In the genomic region with DNA sequence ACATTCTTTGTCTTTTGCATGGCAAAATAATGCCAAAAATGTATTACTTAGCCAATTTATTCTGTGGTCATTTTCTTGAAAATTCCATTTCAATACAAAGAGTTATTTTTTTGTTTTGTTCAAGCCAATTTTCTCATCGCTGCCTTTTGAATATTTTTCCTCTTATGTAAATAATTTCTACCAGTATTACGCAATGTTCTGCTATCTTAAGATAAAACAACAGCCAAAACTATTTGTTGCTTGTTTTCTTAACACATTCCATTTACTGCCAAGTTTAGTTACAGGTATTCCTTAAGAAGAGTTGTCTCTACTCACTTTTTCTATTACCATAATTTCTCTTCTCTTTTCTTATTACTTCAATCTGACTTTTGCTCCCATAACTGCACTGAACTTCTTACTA, we compare ENCODE assay signal across 33 cellular contexts.
DNase-seq lines count a peak whose midpoint lies in the region; ATAC-seq and TF ChIP-seq lines count a peak whose summit lies in the region.
"Had no signal": no experiment of that assay in that cellular context is flagged by ENCODE, and none has a peak within 500 bp of the region (broad histone marks: within the 10 kb centered on the region; RNA-seq: fewer than 3 reads in every experiment).

No MANE protein-coding gene starts in this region.

- no peaks in the 10 kb centered on the region for H3K27me3 ChIP-seq in ACC112 (ENCODE audit: insufficient read depth, low read length)
- H3K27me3 ChIP-seq: gastrocnemius medialis, upper lobe of right lung had no signal

- no peaks in the 10 kb centered on the region for H3K36me3 ChIP-seq in ACC112 (ENCODE audit: insufficient read depth, low read length)
- H3K36me3 ChIP-seq: gastrocnemius medialis, upper lobe of right lung had no signal

- H3K27ac Mint-ChIP-seq in chondrocyte (ENCODE audit: unreplicated experiment) (peak overlapping the region; percentile 18), osteocyte (ENCODE audit: unreplicated experiment) (peak overlapping the region; percentile 54), nephron progenitor cell (no peak overlapping the region)
- H3K27ac Mint-ChIP-seq: activated CD4-positive, alpha-beta T cell treated with anti-CD3 and anti-CD28 coated beads for 36 hours; activated CD8-positive, alpha-beta T cell treated with anti-CD3 and anti-CD28 coated beads for 36 hours; activated T-helper 17 cell treated with anti-CD3 and anti-CD28 coated beads, Interleukin-2, amount 50 U/mL, for 72 hours; CD4-positive, alpha-beta memory T cell; natural killer cell; stimulated activated memory B cell treated with anti-CD40 and anti-IgM and Interleukin-4, amounts not matched to agents 10 μg/mL and 1 μg/mL and 100 μg/mL, for 72 hours had no signal

- peak overlapping the region; percentile 12; the same call in 1 of the 2 replicates for H3K27ac ChIP-seq in ACC112 (ENCODE audit: low read depth, low read length)
- H3K27ac ChIP-seq: dorsolateral prefrontal cortex, gastrocnemius medialis, HL-60, skin epidermis, upper lobe of right lung had no signal

- peaks cover 26% of the 10 kb centered on the region for H3K4me1 ChIP-seq in ACC112 (ENCODE audit: control insufficient read depth, insufficient read depth, low read length, unreplicated experiment)
- H3K4me1 ChIP-seq: gastrocnemius medialis, upper lobe of right lung had no signal

- peak overlapping the region; percentile 18; the same call in 1 of the 2 replicates for H3K4me3 ChIP-seq in ACC112 (ENCODE audit: low read depth, low read length)
- H3K4me3 ChIP-seq: dorsolateral prefrontal cortex, gastrocnemius medialis, mucosa of descending colon, skin epidermis, upper lobe of right lung had no signal

- H2AFZ ChIP-seq in ACC112 (ENCODE audit: low read length, unreplicated experiment), result no peak overlapping the region

- no peaks in the 10 kb centered on the region for H3K79me2 ChIP-seq in ACC112 (ENCODE audit: control insufficient read depth, insufficient read depth, low read length, unreplicated experiment)

- H3K4me1 Mint-ChIP-seq in chondrocyte (ENCODE audit: low read depth) (peaks cover 48% of the 10 kb centered on the region), osteocyte (ENCODE audit: unreplicated experiment) (peaks cover 51% of the 10 kb centered on the region), nephron progenitor cell (no peaks in the 10 kb centered on the region)
- H3K4me1 Mint-ChIP-seq: activated CD4-positive, alpha-beta T cell treated with anti-CD3 and anti-CD28 coated beads for 36 hours; activated T-helper 17 cell treated with anti-CD3 and anti-CD28 coated beads, Interleukin-2, amount 50 U/mL, for 72 hours; CD4-positive, alpha-beta memory T cell; central memory CD8-positive, alpha-beta T cell; natural killer cell; stimulated activated memory B cell treated with anti-CD40 and anti-IgM and Interleukin-4, amounts not matched to agents 10 μg/mL and 1 μg/mL and 100 μg/mL, for 72 hours had no signal

- H3K9me3 Mint-ChIP-seq in chondrocyte (ENCODE audit: low read depth), result no peaks in the 10 kb centered on the region
- H3K9me3 Mint-ChIP-seq in osteocyte (ENCODE audit: unreplicated experiment), result peaks cover 3% of the 10 kb centered on the region
- H3K9me3 Mint-ChIP-seq in nephron progenitor cell, result no peaks in the 10 kb centered on the region

- H3K36me3 Mint-ChIP-seq in chondrocyte (ENCODE audit: low read depth) (no peaks in the 10 kb centered on the region), osteocyte (ENCODE audit: unreplicated experiment) (peaks cover 4% of the 10 kb centered on the region), nephron progenitor cell (ENCODE audit: low read depth) (no peaks in the 10 kb centered on the region)
- H3K36me3 Mint-ChIP-seq: CD4-positive, alpha-beta memory T cell; natural killer cell; stimulated activated memory B cell treated with anti-CD40 and anti-IgM and Interleukin-4, amounts not matched to agents 10 μg/mL and 1 μg/mL and 100 μg/mL, for 72 hours had no signal

- DNase-seq in NCI-H226 (peak; percentile 63), chondrocyte (ENCODE audit: low spot score) (no peak), osteocyte (ENCODE audit: extremely low spot score, unreplicated experiment) (no peak), SW 1271 (lab: John Stamatoyannopoulos, UW) (no peak), nephron progenitor cell (no peak)
- no peak for DNase-seq in activated CD4-positive, CD25-positive, alpha-beta regulatory T cell (lab: John Stamatoyannopoulos, UW)
- DNase-seq: activated CD4-positive, alpha-beta T cell treated with anti-CD3 and anti-CD28 coated beads for 36 hours; activated CD8-positive, alpha-beta memory T cell treated with anti-CD3 and anti-CD28 coated beads, Interleukin-2, amount 50 U/mL, for 48 hours; activated CD8-positive, alpha-beta T cell treated with anti-CD3 and anti-CD28 coated beads for 36 hours; activated naive CD4-positive, alpha-beta T cell treated with anti-CD3 and anti-CD28 coated beads, Interleukin-2, amount 50 U/mL, for 16 hours; amygdala; CD4-positive, alpha-beta memory T cell; DMS 273 treated with DMSO at 0.1 percent for 48 hours; dorsolateral prefrontal cortex; EL; gastrocnemius medialis; H7; hippocampal formation; left colon; mucosa of descending colon; natural killer cell; NCI-H2107; NCI-H748 treated with DMSO at 0.1 percent for 48 hours; SHP77; substantia nigra; upper lobe of right lung had no signal

- H3K27me3 Mint-ChIP-seq in chondrocyte (ENCODE audit: low read depth), result no peaks in the 10 kb centered on the region
- no peaks in the 10 kb centered on the region for H3K27me3 Mint-ChIP-seq in osteocyte (ENCODE audit: unreplicated experiment)
- H3K27me3 Mint-ChIP-seq in nephron progenitor cell (ENCODE audit: low read depth, poor library complexity), result peaks cover 2% of the 10 kb centered on the region
- H3K27me3 Mint-ChIP-seq: activated CD4-positive, alpha-beta T cell treated with anti-CD3 and anti-CD28 coated beads for 36 hours; activated CD8-positive, alpha-beta T cell treated with anti-CD3 and anti-CD28 coated beads for 36 hours; activated T-helper 17 cell treated with anti-CD3 and anti-CD28 coated beads, Interleukin-2, amount 50 U/mL, for 72 hours; CD4-positive, alpha-beta memory T cell; central memory CD8-positive, alpha-beta T cell; stimulated activated memory B cell treated with anti-CD40 and anti-IgM and Interleukin-4, amounts not matched to agents 10 μg/mL and 1 μg/mL and 100 μg/mL, for 72 hours had no signal

- ATAC-seq in HG03095 (IDR thresholded peaks at IDR 0.05; ENCODE audit: unreplicated experiment), result no peak
- ATAC-seq: activated CD4-positive, alpha-beta T cell treated with anti-CD3 and anti-CD28 coated beads for 36 hours; activated CD8-positive, alpha-beta T cell treated with anti-CD3 and anti-CD28 coated beads for 36 hours; activated T-helper 17 cell treated with anti-CD3 and anti-CD28 coated beads, Interleukin-2, amount 50 U/mL, for 72 hours; gastrocnemius medialis; left colon; mucosa of descending colon; natural killer cell; stimulated activated memory B cell treated with anti-CD40 and anti-IgM and Interleukin-4, amounts not matched to agents 10 μg/mL and 1 μg/mL and 100 μg/mL, for 72 hours; upper lobe of right lung had no signal

- TF ChIP-seq CTCF in chondrocyte (IDR thresholded peaks at IDR 0.05), result no peak
- no peak for TF ChIP-seq CTCF in osteocyte (IDR thresholded peaks at IDR 0.05)
- TF ChIP-seq CTCF in nephron progenitor cell (IDR thresholded peaks at IDR 0.05), result no peak

- H3K4me3 Mint-ChIP-seq in chondrocyte (ENCODE audit: unreplicated experiment) (no peak overlapping the region), osteocyte (ENCODE audit: unreplicated experiment) (no peak overlapping the region), nephron progenitor cell (no peak overlapping the region)
- H3K4me3 Mint-ChIP-seq: activated CD4-positive, alpha-beta T cell treated with anti-CD3 and anti-CD28 coated beads for 36 hours; activated CD8-positive, alpha-beta T cell treated with anti-CD3 and anti-CD28 coated beads for 36 hours; activated T-helper 17 cell treated with anti-CD3 and anti-CD28 coated beads, Interleukin-2, amount 50 U/mL, for 72 hours; CD4-positive, alpha-beta memory T cell; central memory CD8-positive, alpha-beta T cell; natural killer cell; stimulated activated memory B cell treated with anti-CD40 and anti-IgM and Interleukin-4, amounts not matched to agents 10 μg/mL and 1 μg/mL and 100 μg/mL, for 72 hours had no signal
